ENCODE assay signal across 1 cellular context in genomic region chr9:112086627-112087026, GRCh38.
TF ChIP-seq lines count a peak whose summit lies in the region.

No MANE protein-coding gene starts in this region.

TF ChIP-seq in K562, 482 proteins besides CTCF, POLR2A, EP300 and RAD21 (continued from another document):
- TF ChIP-seq ARID2 (IDR thresholded peaks at IDR 0.05) (0 out of 2 replicates have a peak, but pooled peaks have one; percentile 42), LARP7 (IDR thresholded peaks at IDR 0.05) (0 out of 2 replicates have a peak, but pooled peaks have one; percentile 2), HBP1 (CRISPR knock-in tag; IDR thresholded peaks at IDR 0.05) (0 out of 2 replicates have a peak, but pooled peaks have one; percentile 20), MNT (conservative IDR thresholded peaks at IDR 0.05) (0 out of 4 replicates have a peak, but pooled peaks of 1 of the 2 experiments have one; percentile 25), CC2D1A (IDR thresholded peaks at IDR 0.05) (0 out of 2 replicates have a peak, but pooled peaks have one; percentile 55), HEY1 (CRISPR knock-in tag; IDR thresholded peaks at IDR 0.05; ENCODE audit: borderline replicate concordance) (no peak), ARID1B (IDR thresholded peaks at IDR 0.05) (peak; percentile 23; the same call in 1 of the 2 replicates), MLLT1 (IDR thresholded peaks at IDR 0.05) (0 out of 4 replicates have a peak, but pooled peaks of 1 of the 2 experiments have one; percentile 47), CHAMP1 (IDR thresholded peaks at IDR 0.05) (peak; percentile 54; the same call in 1 of the 2 replicates)
TF ChIP-seq in K562: peak in this region for 13.
